Comparison of ENCODE assay signal across 20 cellular contexts in genomic region chr9:36817160-36817834, GRCh38.
"Had no signal": no experiment of that assay in that cellular context is flagged by ENCODE, and none has a peak within 500 bp of the region (broad histone marks: within the 10 kb centered on the region; RNA-seq: fewer than 3 reads in every experiment).

No MANE protein-coding gene starts in this region.

- H3K4me1 ChIP-seq: parathyroid adenoma, uterus had no signal

- H3K9ac ChIP-seq: parathyroid adenoma had no signal

- H3K4me3 ChIP-seq: cardiac muscle cell, mucosa of descending colon, uterus had no signal

- H3K27ac Mint-ChIP-seq: activated naive CD4-positive, alpha-beta T cell treated with anti-CD3 and anti-CD28 coated beads, Interleukin-2, amount 50 U/mL, for 24 hours; endodermal cell; naive B cell had no signal

- H3K9me3 Mint-ChIP-seq: activated naive CD4-positive, alpha-beta T cell treated with anti-CD3 and anti-CD28 coated beads, Interleukin-2, amount 50 U/mL, for 24 hours had no signal

- H3K79me2 ChIP-seq: parathyroid adenoma had no signal

- DNase-seq: activated CD8-positive, alpha-beta memory T cell treated with anti-CD3 and anti-CD28 coated beads for 24 hours; activated CD8-positive, alpha-beta memory T cell treated with anti-CD3 and anti-CD28 coated beads, Interleukin-2, amount 50 U/mL, for 48 hours; activated gamma-delta T cell; amniotic stem cell; endodermal cell; foreskin fibroblast; kidney glomerular epithelial cell; mucosa of descending colon; naive B cell; sigmoid colon; stimulated activated naive CD4-positive, alpha-beta T cell; T-helper 1 cell; T1000; tibial artery; uterus had no signal

- H3K27me3 ChIP-seq: cardiac muscle cell, uterus had no signal

- H3K4me3 Mint-ChIP-seq: activated naive CD4-positive, alpha-beta T cell treated with anti-CD3 and anti-CD28 coated beads, Interleukin-2, amount 50 U/mL, for 24 hours had no signal

- H3K27ac ChIP-seq: cardiac muscle cell, epithelial cell of prostate, parathyroid adenoma, sigmoid colon, tibial artery, uterus had no signal

- ATAC-seq: activated CD4-positive, CD25-positive, alpha-beta regulatory T cell treated with anti-CD3 and anti-CD28 coated beads, Interleukin-2, amount 50 U/mL, for 24 hours had no signal

- H3K9me3 ChIP-seq: mucosa of descending colon, sigmoid colon, tibial artery, uterus had no signal

- H3K36me3 ChIP-seq: cardiac muscle cell, sigmoid colon, tibial artery, uterus had no signal
